27 cellular contexts compared by ENCODE assay signal in genomic region chr12:40668095-40668494, GRCh38. TPM values are rescaled to one million over a fixed set of nuclear protein-coding genes. Genes with fewer than 3 reads are reported as not detected.
DNase-seq lines count a peak whose midpoint lies in the region; ATAC-seq and TF ChIP-seq lines count a peak whose summit lies in the region.
"Had no signal": no experiment of that assay in that cellular context is flagged by ENCODE, and none has a peak within 500 bp of the region (broad histone marks: within the 10 kb centered on the region; RNA-seq: fewer than 3 reads in every experiment).

No MANE protein-coding gene starts in this region.

- H3K27me3 Mint-ChIP-seq in chondrocyte (ENCODE audit: low read depth), result peaks cover 2% of the 10 kb centered on the region
- H3K27me3 Mint-ChIP-seq: activated CD4-positive, alpha-beta T cell treated with anti-CD3 and anti-CD28 coated beads, Interleukin-2, amount 10 ng/mL, durations not matched to agents 24 days and 14 days; activated naive CD4-positive, alpha-beta T cell treated with anti-CD3 and anti-CD28 coated beads, Interleukin-2, amount 10 ng/mL, durations not matched to agents 7 days and 5 days; CD8-positive, alpha-beta memory T cell; stimulated activated naive CD8-positive, alpha-beta T cell treated with anti-CD3 and anti-CD28 coated beads, Interleukin-15, Interleukin-2, amounts not matched to agents 100 ng/mL and 50 ng/mL, for 24 hours had no signal

- CTCF ChIA-PET in HEK293 (lab: Yijun Ruan, JAX), result no interaction called here

- peak overlapping the region; percentile 11 for H3K4me2 ChIP-seq in neural cell (ENCODE audit: low read length)

- no peaks in the 10 kb centered on the region for H3K27me3 ChIP-seq in neural cell (ENCODE audit: insufficient read depth, low read depth, low read length)
- H3K27me3 ChIP-seq: sigmoid colon, tibial artery had no signal

- POLR2A ChIA-PET in HEK293 (lab: Yijun Ruan, JAX), result no interaction called here

- no peak overlapping the region for H3K27ac Mint-ChIP-seq in chondrocyte (ENCODE audit: unreplicated experiment)
- H3K27ac Mint-ChIP-seq: activated CD4-positive, alpha-beta T cell treated with anti-CD3 and anti-CD28 coated beads, Interleukin-2, amount 10 ng/mL, durations not matched to agents 24 days and 14 days; activated naive CD4-positive, alpha-beta T cell treated with anti-CD3 and anti-CD28 coated beads, Interleukin-2, amount 10 ng/mL, durations not matched to agents 7 days and 5 days; activated T-helper 1 cell treated with anti-CD3 and anti-CD28 coated beads, Interleukin-12 subunit alpha, Interleukin-12 subunit beta, Interleukin-2, Interleukin-4 antibody, amounts not matched to agents 30 ng/mL and 10 ng/mL and 1 ng/mL, durations not matched to agents 14 hours and 24 hours and 36 hours; CD8-positive, alpha-beta memory T cell; H9; nephron progenitor cell; stimulated activated naive CD8-positive, alpha-beta T cell treated with anti-CD3 and anti-CD28 coated beads, Interleukin-15, Interleukin-2, amounts not matched to agents 100 ng/mL and 50 ng/mL, for 24 hours had no signal

- no peaks in the 10 kb centered on the region for H3K79me2 ChIP-seq in neural cell (replicated peaks; ENCODE audit: insufficient read depth, low read length)

- no peaks in the 10 kb centered on the region for H3K36me3 Mint-ChIP-seq in chondrocyte (ENCODE audit: low read depth)
- H3K36me3 Mint-ChIP-seq: activated naive CD4-positive, alpha-beta T cell treated with anti-CD3 and anti-CD28 coated beads, Interleukin-2, amount 10 ng/mL, durations not matched to agents 7 days and 5 days; CD8-positive, alpha-beta memory T cell had no signal

- TF ChIP-seq RAD21 in neural cell (conservative IDR thresholded peaks at IDR 0.05), result peak; percentile 58

- no peaks in the 10 kb centered on the region for H3K4me1 Mint-ChIP-seq in chondrocyte (ENCODE audit: low read depth)
- H3K4me1 Mint-ChIP-seq: activated CD4-positive, alpha-beta T cell treated with anti-CD3 and anti-CD28 coated beads, Interleukin-2, amount 10 ng/mL, durations not matched to agents 24 days and 14 days; activated naive CD4-positive, alpha-beta T cell treated with anti-CD3 and anti-CD28 coated beads, Interleukin-2, amount 10 ng/mL, durations not matched to agents 7 days and 5 days; CD8-positive, alpha-beta memory T cell had no signal

- H3K27ac ChIP-seq in HEK293 (ENCODE audit: extremely low read depth, low read depth, low read length), result no peak overlapping the region
- H3K27ac ChIP-seq in neural cell (ENCODE audit: low read length), result no peak overlapping the region
- H3K27ac ChIP-seq: sigmoid colon, tibial artery, WERI-Rb-1 had no signal

- no peaks in the 10 kb centered on the region for H3F3A ChIP-seq in neural cell (ENCODE audit: insufficient read depth, low read length, poor library complexity, severe bottlenecking)

- H3K36me3 ChIP-seq in HEK293 (ENCODE audit: control insufficient read depth in 2 of 2, insufficient read depth in 1 of 2, low read length in 2 of 2), result no peaks in the 10 kb centered on the region
- H3K36me3 ChIP-seq in neural cell (ENCODE audit: insufficient read depth, low read length), result no peaks in the 10 kb centered on the region
- H3K36me3 ChIP-seq: sigmoid colon, tibial artery, WERI-Rb-1 had no signal

- H2AFZ ChIP-seq in neural cell (ENCODE audit: low read depth, low read length), result no peak overlapping the region

- no peaks in the 10 kb centered on the region for H3K9me2 ChIP-seq in neural cell (ENCODE audit: insufficient read depth, low read length)

- no peak overlapping the region for H3K9ac ChIP-seq in neural cell (ENCODE audit: low read length)

- no peak for TF ChIP-seq CTCF in HEK293 (tag by site-specific recombination; IDR thresholded peaks at IDR 0.05)
- peak; percentile 44 for TF ChIP-seq CTCF in chondrocyte (IDR thresholded peaks at IDR 0.05)
- TF ChIP-seq CTCF in neural cell (IDR thresholded peaks at IDR 0.05; ENCODE audit: poor library complexity, severe bottlenecking), result peak; percentile 53

- no peaks in the 10 kb centered on the region for H3K4me1 ChIP-seq in HEK293 (ENCODE audit: control insufficient read depth, insufficient read depth, low read length)
- H3K4me1 ChIP-seq: sigmoid colon, tibial artery had no signal

- no peaks in the 10 kb centered on the region for H4K20me1 ChIP-seq in neural cell (ENCODE audit: insufficient read depth)

- peaks cover 3% of the 10 kb centered on the region for H3K9me3 Mint-ChIP-seq in chondrocyte (ENCODE audit: low read depth)
- H3K9me3 Mint-ChIP-seq: activated CD4-positive, alpha-beta T cell treated with anti-CD3 and anti-CD28 coated beads, Interleukin-2, amount 10 ng/mL, durations not matched to agents 24 days and 14 days; activated naive CD4-positive, alpha-beta T cell treated with anti-CD3 and anti-CD28 coated beads, Interleukin-2, amount 10 ng/mL, durations not matched to agents 7 days and 5 days; activated T-helper 1 cell treated with anti-CD3 and anti-CD28 coated beads, Interleukin-12 subunit alpha, Interleukin-12 subunit beta, Interleukin-2, Interleukin-4 antibody, amounts not matched to agents 30 ng/mL and 10 ng/mL and 1 ng/mL, durations not matched to agents 14 hours and 24 hours and 36 hours; stimulated activated naive CD8-positive, alpha-beta T cell treated with anti-CD3 and anti-CD28 coated beads, Interleukin-15, Interleukin-2, amounts not matched to agents 100 ng/mL and 50 ng/mL, for 24 hours had no signal

- H3K9me3 ChIP-seq in HEK293 (ENCODE audit: control insufficient read depth, insufficient read depth, low read depth, low read length), result no peaks in the 10 kb centered on the region
- H3K9me3 ChIP-seq in neural cell (ENCODE audit: low read length), result no peaks in the 10 kb centered on the region
- H3K9me3 ChIP-seq: sigmoid colon, tibial artery had no signal

- no peak for TF ChIP-seq EP300 in neural cell (conservative IDR thresholded peaks at IDR 0.05; ENCODE audit: poor library complexity, severe bottlenecking)

- DNase-seq in DMS 273 (lab: John Stamatoyannopoulos, UW; ENCODE audit: unreplicated experiment) (peak; percentile 3), DMS 273 treated with DMSO at 0.1 percent for 48 hours (lab: John Stamatoyannopoulos, UW) (no peak), chondrocyte (ENCODE audit: low spot score) (no peak)
- DNase-seq: 8988T; activated CD4-positive, alpha-beta T cell treated with anti-CD3 and anti-CD28 coated beads, Interleukin-2, amount 10 ng/mL, durations not matched to agents 24 days and 14 days; activated naive CD4-positive, alpha-beta T cell treated with anti-CD3 and anti-CD28 coated beads, Interleukin-2, amount 10 ng/mL, durations not matched to agents 7 days and 5 days; amygdala; CD8-positive, alpha-beta memory T cell; cortex of kidney; DMS79 treated with DMSO at 0.1 percent for 48 hours; H9; kidney; MM.1S; NCI-H1417 treated with DMSO at 0.1 percent for 48 hours; NCI-H526 treated with DMSO at 0.1 percent for 48 hours; nephron progenitor cell; sigmoid colon; tibial artery; WERI-Rb-1 had no signal

- H3K4me3 Mint-ChIP-seq in chondrocyte (ENCODE audit: unreplicated experiment), result no peak overlapping the region
- H3K4me3 Mint-ChIP-seq: activated CD4-positive, alpha-beta T cell treated with anti-CD3 and anti-CD28 coated beads, Interleukin-2, amount 10 ng/mL, durations not matched to agents 24 days and 14 days; activated naive CD4-positive, alpha-beta T cell treated with anti-CD3 and anti-CD28 coated beads, Interleukin-2, amount 10 ng/mL, durations not matched to agents 7 days and 5 days; activated T-helper 1 cell treated with anti-CD3 and anti-CD28 coated beads, Interleukin-12 subunit alpha, Interleukin-12 subunit beta, Interleukin-2, Interleukin-4 antibody, amounts not matched to agents 30 ng/mL and 10 ng/mL and 1 ng/mL, durations not matched to agents 14 hours and 24 hours and 36 hours; CD8-positive, alpha-beta memory T cell; H9; nephron progenitor cell; stimulated activated naive CD8-positive, alpha-beta T cell treated with anti-CD3 and anti-CD28 coated beads, Interleukin-15, Interleukin-2, amounts not matched to agents 100 ng/mL and 50 ng/mL, for 24 hours had no signal

- H3K4me3 ChIP-seq in HEK293 (ENCODE audit: low read depth, low read length) (no peak overlapping the region), neural cell (ENCODE audit: low read length) (peak overlapping the region; percentile 19)
- H3K4me3 ChIP-seq: sigmoid colon, tibial artery had no signal

- no peak for ATAC-seq in GM21737 (IDR thresholded peaks at IDR 0.05; ENCODE audit: unreplicated experiment)
- no peak for ATAC-seq in GM21529 (IDR thresholded peaks at IDR 0.05; ENCODE audit: unreplicated experiment)
- ATAC-seq in HG02981 (IDR thresholded peaks at IDR 0.05; ENCODE audit: unreplicated experiment), result no peak

TF ChIP-seq in HEK293, 187 proteins besides CTCF, POLR2A, EP300 and RAD21 (continues in another document):
- TF ChIP-seq ZNF830 (tag by site-specific recombination; IDR thresholded peaks at IDR 0.05; ENCODE audit: low read depth) (no peak), ZNF10 (tag by site-specific recombination; IDR thresholded peaks at IDR 0.05) (no peak), ZBTB26 (tag by site-specific recombination; optimal IDR thresholded peaks at IDR 0.05) (no peak)

TF ChIP-seq in neural cell, 6 proteins besides CTCF, POLR2A, EP300 and RAD21 (continues in another document):
- TF ChIP-seq SMC3 (conservative IDR thresholded peaks at IDR 0.05; ENCODE audit: poor library complexity), result peak; percentile 40
- TF ChIP-seq MXI1 (conservative IDR thresholded peaks at IDR 0.05; ENCODE audit: poor library complexity, severe bottlenecking), result no peak
- TF ChIP-seq POLR2AphosphoS5 (IDR thresholded peaks at IDR 0.05), result peak; percentile 24

RNA-seq across cellular contexts. Expression of gene CNTN1, which starts 24.1 kb away (rescaled TPM):
- total RNA-seq in chondrocyte, result 1.6 to 4.1 TPM (median 1.8 TPM) in 3 replicates
- polyA plus RNA-seq in neural cell, result 101 and 104 TPM in 2 replicates
- polyA minus RNA-seq in neural cell, result 223 and 232 TPM in 2 replicates
- total RNA-seq: activated CD4-positive, alpha-beta T cell treated with anti-CD3 and anti-CD28 coated beads, Interleukin-2, amount 10 ng/mL, durations not matched to agents 24 days and 14 days; activated T-helper 1 cell treated with anti-CD3 and anti-CD28 coated beads, Interleukin-12 subunit alpha, Interleukin-12 subunit beta, Interleukin-2, Interleukin-4 antibody, amounts not matched to agents 30 ng/mL and 10 ng/mL and 1 ng/mL, durations not matched to agents 14 hours and 24 hours and 36 hours; CD8-positive, alpha-beta memory T cell; lung microvascular endothelial cell had no signal
- polyA plus RNA-seq: CD8-positive, alpha-beta memory T cell had no signal
